In the genomic region with DNA sequence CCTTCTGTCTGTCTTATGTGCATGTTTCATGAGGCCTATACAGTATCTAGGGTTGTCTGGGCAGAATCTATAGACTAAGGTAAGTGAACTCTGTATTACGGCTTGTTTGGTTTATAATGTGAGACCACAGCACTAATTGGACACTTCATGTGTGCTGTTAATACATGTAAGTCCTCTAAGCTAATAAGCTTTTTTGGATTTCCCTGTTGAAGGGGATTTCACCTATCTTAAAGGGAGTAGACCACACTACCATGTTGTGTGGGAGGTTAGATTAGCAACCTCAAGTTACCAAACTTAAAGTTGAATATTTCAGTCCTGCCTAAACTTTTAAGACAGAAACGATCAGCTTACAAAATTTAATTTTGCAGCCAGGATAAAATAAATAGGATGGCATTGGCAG, we compare ENCODE assay signal across 17 cellular contexts.
DNase-seq lines count a peak whose midpoint lies in the region; ATAC-seq and TF ChIP-seq lines count a peak whose summit lies in the region.
"Had no signal": no experiment of that assay in that cellular context is flagged by ENCODE, and none has a peak within 500 bp of the region (broad histone marks: within the 10 kb centered on the region; RNA-seq: fewer than 3 reads in every experiment).

No MANE protein-coding gene starts in this region.

- no peak overlapping the region for H3K27ac Mint-ChIP-seq in activated T-cell treated with anti-CD3 and anti-CD28 coated beads, Interleukin-2, amount 50 U/mL, for 24 hours
- no peak overlapping the region for H3K27ac Mint-ChIP-seq in endothelial cell (ENCODE audit: unreplicated experiment)
- H3K27ac Mint-ChIP-seq: CD14-positive monocyte, H9 had no signal

- H2AFZ ChIP-seq in OCI-LY7 (ENCODE audit: low read length): peak overlapping the region; percentile 26; the same call in 1 of the 2 replicates

- H3K9me3 ChIP-seq in OCI-LY7 (ENCODE audit: low read length): no peaks in the 10 kb centered on the region

- no peaks in the 10 kb centered on the region for H3K4me1 Mint-ChIP-seq in activated T-cell treated with anti-CD3 and anti-CD28 coated beads, Interleukin-2, amount 50 U/mL, for 24 hours (ENCODE audit: low read depth)
- H3K4me1 Mint-ChIP-seq in endothelial cell (ENCODE audit: unreplicated experiment): peaks cover 3% of the 10 kb centered on the region
- H3K4me1 Mint-ChIP-seq: CD14-positive monocyte had no signal

- BruUV-seq in OCI-LY7 (replicated peaks; lab: Mats Ljungman, UMichigan): no TSS peak

- ATAC-seq in GM19372 (IDR thresholded peaks at IDR 0.05; ENCODE audit: low read depth, unreplicated experiment) (peak; percentile 60), HG02870 (IDR thresholded peaks at IDR 0.05; ENCODE audit: unreplicated experiment) (peak; percentile 72), left colon (no peak)

- no peak overlapping the region for H3K4me2 ChIP-seq in OCI-LY7 (ENCODE audit: low read length)
- H3K4me2 ChIP-seq: KMS-11 had no signal

- H3K4me3 ChIP-seq in GM12865 (ENCODE audit: low read depth, low read length): no peak overlapping the region
- no peak overlapping the region for H3K4me3 ChIP-seq in OCI-LY7 (ENCODE audit: low read depth, low read length, poor library complexity, severe bottlenecking)

- intact Hi-C loops in OCI-LY7 (cut with micrococcal nuclease; ENCODE audit: unreplicated experiment) (no loop called here), left colon (cut with DNase I, micrococcal nuclease) (no loop called here)

- no peaks in the 10 kb centered on the region for H3K9me2 ChIP-seq in OCI-LY7 (ENCODE audit: insufficient read depth, low read length)

- no peak overlapping the region for H3K4me3 Mint-ChIP-seq in activated T-cell treated with anti-CD3 and anti-CD28 coated beads, Interleukin-2, amount 50 U/mL, for 24 hours
- no peak overlapping the region for H3K4me3 Mint-ChIP-seq in endothelial cell (ENCODE audit: unreplicated experiment)
- H3K4me3 Mint-ChIP-seq: CD14-positive monocyte, H9 had no signal

- CTCF ChIA-PET in OCI-LY7 (lab: Charles Lee; ENCODE audit: unreplicated experiment): no interaction called here

- DNase-seq in GM12865 (ENCODE audit: low read depth): peak; percentile 23
- DNase-seq in OCI-LY7 (ENCODE audit: low spot score): no peak
- DNase-seq in left colon: no peak
- no peak for DNase-seq in HPDE6-E6E7 (ENCODE audit: extremely low spot score)
- no peak for DNase-seq in activated T-cell treated with anti-CD3 and anti-CD28 coated beads, Interleukin-2, amount 50 U/mL, for 24 hours
- no peak for DNase-seq in endothelial cell (ENCODE audit: low spot score)
- DNase-seq: 8988T, DMS79 treated with DMSO at 0.1 percent for 48 hours, H9, NCI-H1417 treated with DMSO at 0.1 percent for 48 hours, NCI-H187 treated with DMSO at 0.1 percent for 48 hours, NCI-H226, NCI-H524 had no signal

- no peaks in the 10 kb centered on the region for H3K27me3 Mint-ChIP-seq in activated T-cell treated with anti-CD3 and anti-CD28 coated beads, Interleukin-2, amount 50 U/mL, for 24 hours
- H3K27me3 Mint-ChIP-seq in endothelial cell (ENCODE audit: unreplicated experiment): no peaks in the 10 kb centered on the region

- H4K20me1 ChIP-seq in OCI-LY7 (ENCODE audit: insufficient read depth, low read length): no peaks in the 10 kb centered on the region

- POLR2A ChIA-PET in OCI-LY7 (lab: Charles Lee): interaction anchor here (0.9 kb wide), 2 partner anchors 9 to 33 kb away, joined by 3 read pairs; no protein-coding TSS in a partner anchor

- no peaks in the 10 kb centered on the region for H3K36me3 ChIP-seq in OCI-LY7 (ENCODE audit: insufficient read depth, low read length)

- H3K27ac ChIP-seq in OCI-LY7 (ENCODE audit: low read depth, low read length, poor library complexity, severe bottlenecking): no peak overlapping the region
- H3K27ac ChIP-seq: KMS-11 had no signal

- TF ChIP-seq CTCF in GM12865 (IDR thresholded peaks at IDR 0.05; ENCODE audit: insufficient read depth, low read depth, low read length, missing control alignments) (no peak), OCI-LY7 (conservative IDR thresholded peaks at IDR 0.05; ENCODE audit: low read length) (no peak), endothelial cell (IDR thresholded peaks at IDR 0.05; ENCODE audit: unreplicated experiment) (no peak)

- no peaks in the 10 kb centered on the region for H3K4me1 ChIP-seq in OCI-LY7 (ENCODE audit: insufficient read depth, low read length, poor library complexity, severe bottlenecking)

- H3K36me3 Mint-ChIP-seq in activated T-cell treated with anti-CD3 and anti-CD28 coated beads, Interleukin-2, amount 50 U/mL, for 24 hours (ENCODE audit: low read depth): no peaks in the 10 kb centered on the region
- no peaks in the 10 kb centered on the region for H3K36me3 Mint-ChIP-seq in endothelial cell (ENCODE audit: low read depth, unreplicated experiment)
- H3K36me3 Mint-ChIP-seq: CD14-positive monocyte had no signal

- no peaks in the 10 kb centered on the region for H3K9me3 Mint-ChIP-seq in activated T-cell treated with anti-CD3 and anti-CD28 coated beads, Interleukin-2, amount 50 U/mL, for 24 hours
- no peaks in the 10 kb centered on the region for H3K9me3 Mint-ChIP-seq in endothelial cell (ENCODE audit: unreplicated experiment)
- H3K9me3 Mint-ChIP-seq: H9 had no signal

- H3K79me2 ChIP-seq in OCI-LY7 (ENCODE audit: insufficient read depth, low read depth, low read length): no peaks in the 10 kb centered on the region
